In the genomic region with DNA sequence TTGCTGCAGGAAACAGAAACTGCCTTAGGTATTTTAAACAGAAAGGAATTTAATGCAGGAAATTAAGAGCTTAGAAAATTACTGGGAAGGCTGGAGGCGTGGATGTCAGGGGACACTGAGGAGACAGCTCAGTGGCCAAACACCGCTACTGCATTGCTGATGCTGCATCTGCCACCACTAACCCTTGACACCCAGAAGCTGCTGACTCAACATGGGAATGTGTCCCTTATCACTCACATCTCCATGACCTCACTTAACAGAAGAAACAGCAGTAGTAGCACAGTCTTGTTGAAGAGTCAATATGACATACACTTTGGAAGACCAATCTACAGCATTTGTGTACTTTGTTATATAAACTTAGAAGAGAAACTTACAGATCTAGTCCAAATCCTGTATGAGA, we compare ENCODE assay signal across 9 cellular contexts.
DNase-seq lines count a peak whose midpoint lies in the region; ATAC-seq, FAIRE-seq and TF ChIP-seq lines count a peak whose summit lies in the region.
"Had no signal": no experiment of that assay in that cellular context is flagged by ENCODE, and none has a peak within 500 bp of the region (broad histone marks: within the 10 kb centered on the region; RNA-seq: fewer than 3 reads in every experiment).

No MANE protein-coding gene starts in this region.

- peaks cover 4% of the 10 kb centered on the region for H3K9me3 ChIP-seq in AG04450 (ENCODE audit: control insufficient read depth, insufficient read depth, low read length)
- H3K9me3 ChIP-seq in GM12878 (replicated peaks; ENCODE audit: control insufficient read depth, insufficient read depth, low read length), result no peaks in the 10 kb centered on the region
- H3K9me3 ChIP-seq in CD4-positive, alpha-beta T cell (ENCODE audit: control insufficient read depth, low read length), result no peaks in the 10 kb centered on the region

- SMC1A ChIA-PET in GM12878 (lab: Charles Lee; ENCODE audit: uncharacterized antibody, unreplicated experiment), result interaction anchor here (0.5 kb wide), 1 partner anchor 12 kb away, joined by 3 read pairs; no protein-coding TSS in a partner anchor

- DNase-seq in AG04450 (ENCODE audit: low read depth, low spot score), result no peak
- peak; percentile 1 for DNase-seq in GM12878 (ENCODE audit: low read depth, low spot score)
- DNase-seq in stimulated activated effector memory CD8-positive, alpha-beta T cell treated with anti-CD3 and anti-CD28 coated beads, Interleukin-12 subunit alpha, Interleukin-12 subunit beta, amount 100 ng/mL, for 72 hours (ENCODE audit: low spot score in 2 of 2), result no peak
- DNase-seq in coronary artery (ENCODE audit: low spot score), result no peak
- DNase-seq in posterior cingulate gyrus, result no peak
- DNase-seq in CD4-positive, alpha-beta T cell, result no peak

- intact Hi-C loops in GM12878 (cut with micrococcal nuclease; ENCODE audit: unreplicated experiment) (no loop called here), posterior cingulate gyrus (cut with DNase I) (no loop called here)
- intact Hi-C loops in CD4-positive, alpha-beta T cell (cut with DNase I, micrococcal nuclease), result no loop called here

- TF ChIP-seq POLR2A in GM12878 (IDR thresholded peaks at IDR 0.05; ENCODE audit: low read depth, low read length), result no peak

- H2AFZ ChIP-seq in GM12878 (ENCODE audit: control insufficient read depth, low read depth, low read length), result no peak overlapping the region

- no peaks in the 10 kb centered on the region for H3K36me3 Mint-ChIP-seq in stimulated activated effector memory CD8-positive, alpha-beta T cell treated with anti-CD3 and anti-CD28 coated beads, Interleukin-12 subunit alpha, Interleukin-12 subunit beta, amount 100 ng/mL, for 72 hours
- H3K36me3 Mint-ChIP-seq in CD4-positive, alpha-beta T cell (ENCODE audit: low read depth), result no peaks in the 10 kb centered on the region
- H3K36me3 Mint-ChIP-seq: activated naive CD8-positive, alpha-beta T cell had no signal

- no TSS peak for BruUV-seq in GM12878 (replicated peaks; lab: Mats Ljungman, UMichigan)

- CTCF ChIA-PET in AG04450 (lab: Charles Lee), result interaction anchor here (0.7 to 2.4 kb wide), 7 partner anchors 12 to 428 kb away, joined by 3 to 10 read pairs (median 3); no protein-coding TSS in a partner anchor
- CTCF ChIA-PET in GM12878 (lab: Yijun Ruan, JAX), result no interaction called here
- CTCF ChIA-PET in CD4-positive, alpha-beta T cell (lab: Charles Lee), result interaction anchor here (0.6 kb wide), 1 partner anchor 21 kb away, joined by 3 read pairs; no protein-coding TSS in a partner anchor

- peak; percentile 69 for ATAC-seq in GM19023 (IDR thresholded peaks at IDR 0.05; ENCODE audit: unreplicated experiment)
- ATAC-seq in HG03457 (IDR thresholded peaks at IDR 0.05; ENCODE audit: unreplicated experiment), result peak; percentile 71
- peak; percentile 88 for ATAC-seq in GM12878
- ATAC-seq in stimulated activated effector memory CD8-positive, alpha-beta T cell treated with anti-CD3 and anti-CD28 coated beads, Interleukin-12 subunit alpha, Interleukin-12 subunit beta, amount 100 ng/mL, for 72 hours, result peak; percentile 50
- no peak for ATAC-seq in CD4-positive, alpha-beta T cell (ENCODE audit: poor library complexity)

- in situ Hi-C loops in GM12878 (cut with MboI), result no loop called here

- H3K27me3 ChIP-seq in AG04450 (ENCODE audit: control insufficient read depth, insufficient read depth, low read length) (no peaks in the 10 kb centered on the region), GM12878 (replicated peaks in 1 of 2; ENCODE audit: control insufficient read depth in 2 of 2, insufficient read depth in 2 of 2, low read length in 1 of 2) (no peaks in the 10 kb centered on the region)
- H3K27me3 ChIP-seq in CD4-positive, alpha-beta T cell (ENCODE audit: control insufficient read depth, insufficient read depth, low read length), result no peaks in the 10 kb centered on the region

- H3K27me3 Mint-ChIP-seq in CD4-positive, alpha-beta T cell, result no peaks in the 10 kb centered on the region
- H3K27me3 Mint-ChIP-seq: activated naive CD8-positive, alpha-beta T cell had no signal

- no peaks in the 10 kb centered on the region for H4K20me1 ChIP-seq in GM12878 (ENCODE audit: control insufficient read depth, insufficient read depth)

- H3K9ac ChIP-seq in GM12878 (ENCODE audit: control insufficient read depth, insufficient read depth, low read length), result no peak overlapping the region

- H3K27ac ChIP-seq in AG04450 (ENCODE audit: low read depth, low read length) (no peak overlapping the region), GM12878 (ENCODE audit: control insufficient read depth, insufficient read depth) (no peak overlapping the region), coronary artery (no peak overlapping the region)
- H3K27ac ChIP-seq in CD4-positive, alpha-beta T cell (ENCODE audit: low read depth, low read length), result no peak overlapping the region

- TF ChIP-seq EP300 in GM12878 (IDR thresholded peaks at IDR 0.05; ENCODE audit: borderline replicate concordance in 1 of 2, control insufficient read depth in 1 of 2, low read depth in 2 of 2, low read length in 2 of 2), result no peak

- RAD21 ChIA-PET in GM12878 (lab: Charles Lee; ENCODE audit: unreplicated experiment), result no interaction called here

- no peak overlapping the region for H3K4me3 Mint-ChIP-seq in stimulated activated effector memory CD8-positive, alpha-beta T cell treated with anti-CD3 and anti-CD28 coated beads, Interleukin-12 subunit alpha, Interleukin-12 subunit beta, amount 100 ng/mL, for 72 hours
- H3K4me3 Mint-ChIP-seq in CD4-positive, alpha-beta T cell, result no peak overlapping the region
- H3K4me3 Mint-ChIP-seq: activated naive CD8-positive, alpha-beta T cell had no signal

- no peak overlapping the region for H3K4me2 ChIP-seq in GM12878 (ENCODE audit: control insufficient read depth, insufficient read depth)

- no peak overlapping the region for H3K4me3 ChIP-seq in AG04450 (ENCODE audit: low read depth, low read length)
- no peak overlapping the region for H3K4me3 ChIP-seq in GM12878
- H3K4me3 ChIP-seq in coronary artery, result no peak overlapping the region

- H3K36me3 ChIP-seq in GM12878 (ENCODE audit: control insufficient read depth in 2 of 2, insufficient read depth in 2 of 2, low read length in 1 of 2), result no peaks in the 10 kb centered on the region

- WGBS in GM12878 (ENCODE audit: insufficient coverage, insufficient replicate concordance, low lambda C conversion rate, missing lambda C conversion rate), result 30% methylated on average over 2 of the region's 2 CpGs

- POLR2A ChIA-PET in AG04450 (lab: Yijun Ruan, JAX) (no interaction called here), GM12878 (lab: Charles Lee) (no interaction called here)
- POLR2A ChIA-PET in CD4-positive, alpha-beta T cell (lab: Charles Lee), result no interaction called here

- TF ChIP-seq CTCF in AG04450 (IDR thresholded peaks at IDR 0.05; ENCODE audit: low read depth, low read length) (peak; percentile 40), GM12878 (IDR thresholded peaks at IDR 0.05 in 2 of 3, conservative IDR thresholded peaks at IDR 0.05 in 1 of 3; ENCODE audit: control insufficient read depth in 2 of 3, extremely low read depth in 1 of 3, insufficient read depth in 1 of 3, low read depth in 3 of 3, low read length in 3 of 3) (0 out of 6 replicates have a peak, but pooled peaks of 2 of the 3 experiments have one; percentile 15 to 26), coronary artery (IDR thresholded peaks at IDR 0.05) (no peak)
- no peak for TF ChIP-seq CTCF in CD4-positive, alpha-beta T cell (IDR thresholded peaks at IDR 0.05)

- peaks cover 6% of the 10 kb centered on the region for H3K9me3 Mint-ChIP-seq in stimulated activated effector memory CD8-positive, alpha-beta T cell treated with anti-CD3 and anti-CD28 coated beads, Interleukin-12 subunit alpha, Interleukin-12 subunit beta, amount 100 ng/mL, for 72 hours
- H3K9me3 Mint-ChIP-seq in CD4-positive, alpha-beta T cell, result peaks cover 8% of the 10 kb centered on the region

- H3K79me2 ChIP-seq in GM12878 (ENCODE audit: control insufficient read depth, insufficient read depth, low read length), result no peaks in the 10 kb centered on the region

- no peak for FAIRE-seq in GM12878 (lab: Jason Lieb, UNC)

- H3K4me1 Mint-ChIP-seq in stimulated activated effector memory CD8-positive, alpha-beta T cell treated with anti-CD3 and anti-CD28 coated beads, Interleukin-12 subunit alpha, Interleukin-12 subunit beta, amount 100 ng/mL, for 72 hours, result no peaks in the 10 kb centered on the region
- no peaks in the 10 kb centered on the region for H3K4me1 Mint-ChIP-seq in CD4-positive, alpha-beta T cell (ENCODE audit: low read depth)

- TF ChIP-seq RAD21 in GM12878 (IDR thresholded peaks at IDR 0.05; ENCODE audit: insufficient read depth, low read depth, low read length), result no peak

- no peak overlapping the region for H3K27ac Mint-ChIP-seq in stimulated activated effector memory CD8-positive, alpha-beta T cell treated with anti-CD3 and anti-CD28 coated beads, Interleukin-12 subunit alpha, Interleukin-12 subunit beta, amount 100 ng/mL, for 72 hours
- H3K27ac Mint-ChIP-seq in CD4-positive, alpha-beta T cell, result no peak overlapping the region
- H3K27ac Mint-ChIP-seq: activated naive CD8-positive, alpha-beta T cell had no signal

- H3K4me1 ChIP-seq in GM12878 (ENCODE audit: control insufficient read depth, insufficient read depth, low read length), result no peaks in the 10 kb centered on the region

TF ChIP-seq in GM12878, 131 proteins besides CTCF, POLR2A, EP300 and RAD21 (continues in another document):
- TF ChIP-seq, protein P1, sequence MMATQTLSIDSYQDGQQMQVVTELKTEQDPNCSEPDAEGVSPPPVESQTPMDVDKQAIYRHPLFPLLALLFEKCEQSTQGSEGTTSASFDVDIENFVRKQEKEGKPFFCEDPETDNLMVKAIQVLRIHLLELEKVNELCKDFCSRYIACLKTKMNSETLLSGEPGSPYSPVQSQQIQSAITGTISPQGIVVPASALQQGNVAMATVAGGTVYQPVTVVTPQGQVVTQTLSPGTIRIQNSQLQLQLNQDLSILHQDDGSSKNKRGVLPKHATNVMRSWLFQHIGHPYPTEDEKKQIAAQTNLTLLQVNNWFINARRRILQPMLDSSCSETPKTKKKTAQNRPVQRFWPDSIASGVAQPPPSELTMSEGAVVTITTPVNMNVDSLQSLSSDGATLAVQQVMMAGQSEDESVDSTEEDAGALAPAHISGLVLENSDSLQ (IDR thresholded peaks at IDR 0.05), result no peak
- TF ChIP-seq PAX8 (IDR thresholded peaks at IDR 0.05), result no peak
- TF ChIP-seq JUNB (IDR thresholded peaks at IDR 0.05), result peak; percentile 44; the same call in 1 of the 2 replicates
- TF ChIP-seq CBX5 (IDR thresholded peaks at IDR 0.05; ENCODE audit: low read depth), result no peak

Comparison
In these comparisons a context has a peak if more than half of its experiments do, and no peak if none do; other contexts are left out.
1. CTCF ChIP-seq: peak in AG04450 (single experiment) and GM12878 (2 of 3); none in coronary artery (single experiment) and CD4-positive, alpha-beta T cell (single experiment).